In the genomic region with DNA sequence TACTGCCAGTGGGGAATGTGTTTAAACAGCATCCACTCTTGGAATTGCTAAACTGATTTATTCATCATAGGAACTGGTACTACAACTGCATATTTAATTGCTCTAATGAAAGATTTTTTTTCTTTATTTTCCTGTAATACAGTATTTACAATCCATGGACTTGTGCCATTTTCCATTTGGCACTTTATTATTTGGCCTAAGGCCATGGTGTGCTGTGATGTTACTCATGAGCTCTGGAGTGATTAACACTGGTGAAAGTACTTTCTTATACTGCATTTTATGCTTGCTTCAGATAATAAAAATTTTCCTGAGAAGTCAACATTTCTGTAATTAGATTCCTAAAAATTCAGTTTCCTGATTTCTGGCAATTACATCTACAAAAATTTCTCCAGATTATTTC, we compare ENCODE assay signal across 1 cellular context.
TF ChIP-seq lines count a peak whose summit lies in the region.

No MANE protein-coding gene starts in this region.

TF ChIP-seq in HEK293, 187 proteins besides CTCF, POLR2A, EP300 and RAD21 (continued from another document):
- no peak for TF ChIP-seq ZNF639 (tag by site-specific recombination; IDR thresholded peaks at IDR 0.05)
- TF ChIP-seq, protein P1, sequence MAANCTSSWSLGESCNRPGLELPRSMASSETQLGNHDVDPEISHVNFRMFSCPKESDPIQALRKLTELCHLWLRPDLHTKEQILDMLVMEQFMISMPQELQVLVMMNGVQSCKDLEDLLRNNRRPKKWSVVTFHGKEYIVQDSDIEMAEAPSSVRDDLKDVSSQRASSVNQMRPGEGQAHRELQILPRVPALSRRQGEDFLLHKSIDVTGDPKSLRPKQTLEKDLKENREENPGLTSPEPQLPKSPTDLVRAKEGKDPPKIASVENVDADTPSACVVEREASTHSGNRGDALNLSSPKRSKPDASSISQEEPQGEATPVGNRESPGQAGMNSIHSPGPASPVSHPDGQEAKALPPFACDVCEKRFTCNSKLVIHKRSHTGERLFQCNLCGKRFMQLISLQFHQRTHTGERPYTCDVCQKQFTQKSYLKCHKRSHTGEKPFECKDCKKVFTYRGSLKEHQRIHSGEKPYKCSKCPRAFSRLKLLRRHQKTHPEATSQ (tag by site-specific recombination; IDR thresholded peaks at IDR 0.05) = no peak
